Comparison of ENCODE assay signal across 2 cellular contexts in genomic region chr5:53488195-53488594, GRCh38.
TF ChIP-seq lines count a peak whose summit lies in the region.

No MANE protein-coding gene starts in this region.

TF ChIP-seq in HepG2, 621 proteins besides CTCF, POLR2A, EP300 and RAD21:
- no peak for TF ChIP-seq ZNF224 (CRISPR knock-in tag; IDR thresholded peaks at IDR 0.05)
- TF ChIP-seq SOX5 (CRISPR knock-in tag; IDR thresholded peaks at IDR 0.05; ENCODE audit: borderline replicate concordance): no peak
- TF ChIP-seq ZNF34 (CRISPR knock-in tag; IDR thresholded peaks at IDR 0.05; ENCODE audit: borderline replicate concordance): no peak
- TF ChIP-seq ZNF891 (CRISPR knock-in tag; IDR thresholded peaks at IDR 0.05): no peak
- no peak for TF ChIP-seq ZSCAN9 (CRISPR knock-in tag; IDR thresholded peaks at IDR 0.05; ENCODE audit: borderline replicate concordance)

TF ChIP-seq in K562, 482 proteins besides CTCF, POLR2A, EP300 and RAD21:
- TF ChIP-seq E2F3 (CRISPR knock-in tag; IDR thresholded peaks at IDR 0.05): no peak
- no peak for TF ChIP-seq COPS2 (conservative IDR thresholded peaks at IDR 0.05)
- no peak for TF ChIP-seq BRF1 (IDR thresholded peaks at IDR 0.05; ENCODE audit: borderline replicate concordance, extremely low read depth, insufficient read length)
- no peak for TF ChIP-seq NFE2L1 (tag; IDR thresholded peaks at IDR 0.05; ENCODE audit: borderline replicate concordance, low read depth)
- TF ChIP-seq ZNF282 (CRISPR knock-in tag; IDR thresholded peaks at IDR 0.05): no peak
- no peak for TF ChIP-seq ZFP36 (IDR thresholded peaks at IDR 0.05; ENCODE audit: low read depth, low read length, partially characterized antibody)
- TF ChIP-seq ZNF174 (CRISPR knock-in tag; IDR thresholded peaks at IDR 0.05): no peak
